In the genomic region with DNA sequence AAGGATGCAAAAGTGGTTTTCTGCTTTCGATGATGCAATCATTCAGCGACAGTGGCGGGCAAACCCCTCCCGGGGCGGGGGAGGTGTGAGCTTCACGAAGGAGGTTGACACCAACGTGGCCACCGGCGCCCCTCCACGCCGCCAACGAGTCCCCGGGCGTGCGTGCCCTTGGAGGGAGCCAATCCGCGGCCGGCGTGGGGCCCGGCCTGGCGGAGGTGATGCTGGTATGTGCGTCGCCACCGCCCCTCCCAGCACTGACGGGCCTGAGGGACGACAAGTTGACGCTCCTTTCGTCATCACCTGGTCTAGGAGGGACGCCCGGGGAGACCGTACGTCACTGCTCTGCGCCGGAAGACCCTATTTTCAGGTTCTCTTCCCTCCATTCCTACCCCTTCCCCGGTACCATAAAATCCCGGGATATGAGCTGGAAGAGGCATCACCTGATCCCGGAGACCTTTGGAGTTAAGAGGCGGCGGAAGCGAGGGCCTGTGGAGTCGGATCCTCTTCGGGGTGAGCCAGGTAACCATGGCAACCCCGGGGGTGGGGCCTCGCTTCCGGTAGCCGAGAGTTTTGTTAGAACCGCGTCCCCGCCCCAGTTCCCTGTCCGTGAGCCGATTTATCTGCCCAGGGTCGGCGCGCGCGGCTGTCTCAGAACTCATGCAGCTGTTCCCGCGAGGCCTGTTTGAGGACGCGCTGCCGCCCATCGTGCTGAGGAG, we compare ENCODE assay signal across 8 cellular contexts.
DNase-seq lines count a peak whose midpoint lies in the region; FAIRE-seq and TF ChIP-seq lines count a peak whose summit lies in the region.

TSS of gene DXO (minus strand) at position 146 of the 716 bp plus-strand sequence. CDS start 463 bp downstream, outside the sequence.

- H3K9ac ChIP-seq in Loucy (ENCODE audit: low read depth, low read length, poor library complexity, severe bottlenecking): peak within 1 kb of the TSS; percentile 88

- peak within 1 kb of the TSS; percentile 95 for H3K4me2 ChIP-seq in Loucy (ENCODE audit: low read depth, low read length, poor library complexity, severe bottlenecking)

- no peaks in the 10 kb centered on the region for H3K27me3 ChIP-seq in Loucy (ENCODE audit: insufficient read depth, low read length, poor library complexity, severe bottlenecking)

- FAIRE-seq in H54 (lab: Jason Lieb, UNC): peak; percentile 60

- H3K9me3 Mint-ChIP-seq in nephron: peaks cover 3% of the 10 kb centered on the region
- H3K9me3 Mint-ChIP-seq in stimulated activated naive CD8-positive, alpha-beta T cell treated with anti-CD3 and anti-CD28 coated beads, Interleukin-15, Interleukin-2, amounts not matched to agents 100 ng/mL and 50 ng/mL, for 24 hours: no peaks in the 10 kb centered on the region

- H3F3A ChIP-seq in Loucy (ENCODE audit: low read depth): no peaks in the 10 kb centered on the region

- H4K20me1 ChIP-seq in Loucy (ENCODE audit: insufficient read depth, low read length, poor library complexity, severe bottlenecking): no peaks in the 10 kb centered on the region

- H2AFZ ChIP-seq in Loucy (ENCODE audit: low read length): peak within 1 kb of the TSS; percentile 83

- H3K4me3 Mint-ChIP-seq in nephron: peak within 1 kb of the TSS; percentile 96 to 99 (median 99)
- peak within 1 kb of the TSS; percentile 96 for H3K4me3 Mint-ChIP-seq in stimulated activated naive CD8-positive, alpha-beta T cell treated with anti-CD3 and anti-CD28 coated beads, Interleukin-15, Interleukin-2, amounts not matched to agents 100 ng/mL and 50 ng/mL, for 24 hours

- DNase-seq in EL (peak; percentile 99), H54 (ENCODE audit: insufficient read length, low spot score) (peak; percentile 99), fibroblast of pulmonary artery (ENCODE audit: low read depth) (peak; percentile 99)
- DNase-seq in activated effector memory CD4-positive, alpha-beta T cell treated with Interleukin-2 at 50 U/mL for 16 hours: peak; percentile 93

- peaks cover 21% of the 10 kb centered on the region; the same call in 1 of the 2 replicates for H3K36me3 ChIP-seq in Loucy (ENCODE audit: insufficient read depth, low read length)

- H3K27ac Mint-ChIP-seq in nephron: peak within 1 kb of the TSS; percentile 98 to 100 (median 99)
- peak within 1 kb of the TSS; percentile 99 for H3K27ac Mint-ChIP-seq in stimulated activated naive CD8-positive, alpha-beta T cell treated with anti-CD3 and anti-CD28 coated beads, Interleukin-15, Interleukin-2, amounts not matched to agents 100 ng/mL and 50 ng/mL, for 24 hours

- H3K36me3 Mint-ChIP-seq in nephron (ENCODE audit: low read depth): peaks cover 48% of the 10 kb centered on the region
- peaks cover 25% of the 10 kb centered on the region for H3K36me3 Mint-ChIP-seq in stimulated activated naive CD8-positive, alpha-beta T cell treated with anti-CD3 and anti-CD28 coated beads, Interleukin-15, Interleukin-2, amounts not matched to agents 100 ng/mL and 50 ng/mL, for 24 hours (ENCODE audit: low read depth)

- H3K4me3 ChIP-seq in Loucy (ENCODE audit: low read length, poor library complexity, severe bottlenecking) (peak within 1 kb of the TSS; percentile 92), fibroblast of pulmonary artery (replicated peaks; ENCODE audit: low read depth, low read length) (peak within 1 kb of the TSS; percentile 86)

- peaks cover 27% of the 10 kb centered on the region for H3K4me1 Mint-ChIP-seq in nephron
- peaks cover 48% of the 10 kb centered on the region for H3K4me1 Mint-ChIP-seq in stimulated activated naive CD8-positive, alpha-beta T cell treated with anti-CD3 and anti-CD28 coated beads, Interleukin-15, Interleukin-2, amounts not matched to agents 100 ng/mL and 50 ng/mL, for 24 hours (ENCODE audit: low read depth)

- H3K27me3 Mint-ChIP-seq in nephron (ENCODE audit: low read depth): no peaks in the 10 kb centered on the region
- no peaks in the 10 kb centered on the region for H3K27me3 Mint-ChIP-seq in stimulated activated naive CD8-positive, alpha-beta T cell treated with anti-CD3 and anti-CD28 coated beads, Interleukin-15, Interleukin-2, amounts not matched to agents 100 ng/mL and 50 ng/mL, for 24 hours

- peaks cover 20% of the 10 kb centered on the region for H3K4me1 ChIP-seq in Loucy (ENCODE audit: insufficient read depth, low read length, poor library complexity, severe bottlenecking)

- no peaks in the 10 kb centered on the region for H3K9me3 ChIP-seq in Loucy (ENCODE audit: insufficient read depth, low read depth, low read length)

- no peak for TF ChIP-seq CTCF in Loucy (conservative IDR thresholded peaks at IDR 0.05; ENCODE audit: low read length)
- TF ChIP-seq CTCF in fibroblast of pulmonary artery (IDR thresholded peaks at IDR 0.05; ENCODE audit: low read length, missing control alignments): no peak
- no peak for TF ChIP-seq CTCF in nephron (IDR thresholded peaks at IDR 0.05; ENCODE audit: unreplicated experiment in 3 of 3)

- TF ChIP-seq POLR2A in H54 (IDR thresholded peaks at IDR 0.05; ENCODE audit: low read depth, low read length) (peak; percentile 42), Raji (IDR thresholded peaks at IDR 0.05; ENCODE audit: insufficient read depth, low read depth, low read length) (peak; percentile 75)

- H3K9me2 ChIP-seq in Loucy (replicated peaks; ENCODE audit: low read depth, low read length): no peaks in the 10 kb centered on the region

- peaks cover 36% of the 10 kb centered on the region for H3K79me2 ChIP-seq in Loucy (ENCODE audit: insufficient read depth, low read length)

Comparison
In these comparisons a context has a peak if more than half of its experiments do, and no peak if none do; other contexts are left out.
1. Peak in every context shown above with its lines: DNase-seq and H3K4me3 ChIP-seq.